Comparison of ENCODE assay signal across 1 cellular context in the genomic region with DNA sequence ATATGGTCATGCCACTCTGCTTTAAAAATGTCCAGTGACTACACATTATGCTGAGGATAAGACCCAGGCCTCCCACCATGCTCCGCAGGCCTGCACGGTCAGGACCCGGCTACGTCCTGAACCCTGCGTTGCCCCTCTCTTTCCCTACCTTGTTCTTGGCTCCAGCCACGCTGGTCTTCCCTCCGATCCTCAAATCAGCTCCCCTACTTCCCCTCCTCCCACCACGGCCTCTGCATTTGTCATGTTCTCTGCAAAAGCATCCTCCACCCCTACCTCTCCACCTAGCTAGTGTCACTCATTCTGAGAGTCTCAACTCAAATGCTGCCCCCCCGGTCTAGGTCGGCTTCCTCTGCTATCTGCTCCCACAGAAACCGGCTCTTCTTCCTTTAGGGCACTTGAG.
TF ChIP-seq lines count a peak whose summit lies in the region.

No MANE protein-coding gene starts in this region.

TF ChIP-seq in SK-N-SH, 30 proteins besides CTCF, POLR2A, EP300 and RAD21 (continued from another document):
- TF ChIP-seq, protein P1, sequence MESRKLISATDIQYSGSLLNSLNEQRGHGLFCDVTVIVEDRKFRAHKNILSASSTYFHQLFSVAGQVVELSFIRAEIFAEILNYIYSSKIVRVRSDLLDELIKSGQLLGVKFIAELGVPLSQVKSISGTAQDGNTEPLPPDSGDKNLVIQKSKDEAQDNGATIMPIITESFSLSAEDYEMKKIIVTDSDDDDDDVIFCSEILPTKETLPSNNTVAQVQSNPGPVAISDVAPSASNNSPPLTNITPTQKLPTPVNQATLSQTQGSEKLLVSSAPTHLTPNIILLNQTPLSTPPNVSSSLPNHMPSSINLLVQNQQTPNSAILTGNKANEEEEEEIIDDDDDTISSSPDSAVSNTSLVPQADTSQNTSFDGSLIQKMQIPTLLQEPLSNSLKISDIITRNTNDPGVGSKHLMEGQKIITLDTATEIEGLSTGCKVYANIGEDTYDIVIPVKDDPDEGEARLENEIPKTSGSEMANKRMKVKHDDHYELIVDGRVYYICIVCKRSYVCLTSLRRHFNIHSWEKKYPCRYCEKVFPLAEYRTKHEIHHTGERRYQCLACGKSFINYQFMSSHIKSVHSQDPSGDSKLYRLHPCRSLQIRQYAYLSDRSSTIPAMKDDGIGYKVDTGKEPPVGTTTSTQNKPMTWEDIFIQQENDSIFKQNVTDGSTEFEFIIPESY (IDR thresholded peaks at IDR 0.05; ENCODE audit: borderline replicate concordance, low read depth) = no peak
